Comparison of ENCODE assay signal across 14 cellular contexts in the genomic region with DNA sequence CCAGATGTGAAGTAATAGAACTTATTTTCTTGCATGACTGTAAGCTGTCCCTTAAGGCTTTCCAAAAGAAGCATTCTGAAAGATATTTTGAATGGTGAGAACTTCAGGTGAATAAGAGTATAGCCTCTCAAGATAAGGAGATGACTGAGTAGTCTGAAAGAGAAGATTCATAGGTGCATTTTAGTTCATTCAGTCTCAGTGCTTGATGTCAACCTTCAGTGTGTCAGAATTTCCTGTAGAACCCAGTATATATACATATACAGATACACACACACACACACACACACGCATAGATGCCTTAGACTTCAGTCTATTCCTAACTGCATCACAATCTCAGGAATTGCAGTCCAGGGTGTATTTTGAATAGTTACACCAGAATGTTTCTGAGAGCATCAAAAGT. TPM values are rescaled to one million over a fixed set of nuclear protein-coding genes. Genes with fewer than 3 reads are reported as not detected.
DNase-seq lines count a peak whose midpoint lies in the region; ATAC-seq and TF ChIP-seq lines count a peak whose summit lies in the region.
"Had no signal": no experiment of that assay in that cellular context is flagged by ENCODE, and none has a peak within 500 bp of the region (broad histone marks: within the 10 kb centered on the region; RNA-seq: fewer than 3 reads in every experiment).

No MANE protein-coding gene starts in this region.

- peaks cover 73% of the 10 kb centered on the region for H3K36me3 Mint-ChIP-seq in activated CD4-positive, alpha-beta memory T cell treated with anti-CD3 and anti-CD28 coated beads for 36 hours
- H3K36me3 Mint-ChIP-seq in activated CD4-positive, alpha-beta memory T cell treated with anti-CD3 and anti-CD28 coated beads, Interleukin-2, amount 10 ng/mL, durations not matched to agents 7 days and 5 days (ENCODE audit: low read depth), result peaks cover 56% of the 10 kb centered on the region
- H3K36me3 Mint-ChIP-seq in activated naive CD4-positive, alpha-beta T cell treated with anti-CD3 and anti-CD28 coated beads, Interleukin-2, amount 10 ng/mL, durations not matched to agents 7 days and 5 days, result peaks cover 56% of the 10 kb centered on the region
- peaks cover 93% of the 10 kb centered on the region for H3K36me3 Mint-ChIP-seq in CD4-positive, alpha-beta T cell (ENCODE audit: low read depth)
- peaks cover 73% of the 10 kb centered on the region for H3K36me3 Mint-ChIP-seq in activated T-helper 1 cell treated with anti-CD3 and anti-CD28 coated beads, Interleukin-12 subunit alpha, Interleukin-12 subunit beta, Interleukin-2, Interleukin-4 antibody, amounts not matched to agents 30 ng/mL and 10 ng/mL and 1 ng/mL, durations not matched to agents 14 hours and 24 hours and 36 hours (ENCODE audit: low read depth)

- no peak overlapping the region for H3K4me3 Mint-ChIP-seq in activated CD4-positive, alpha-beta memory T cell treated with anti-CD3 and anti-CD28 coated beads for 36 hours
- H3K4me3 Mint-ChIP-seq in activated CD4-positive, alpha-beta memory T cell treated with anti-CD3 and anti-CD28 coated beads, Interleukin-2, amount 10 ng/mL, durations not matched to agents 7 days and 5 days, result no peak overlapping the region
- H3K4me3 Mint-ChIP-seq in activated naive CD4-positive, alpha-beta T cell treated with anti-CD3 and anti-CD28 coated beads, Interleukin-2, amount 10 ng/mL, durations not matched to agents 7 days and 5 days, result no peak overlapping the region
- no peak overlapping the region for H3K4me3 Mint-ChIP-seq in CD4-positive, alpha-beta T cell
- H3K4me3 Mint-ChIP-seq in activated T-helper 1 cell treated with anti-CD3 and anti-CD28 coated beads, Interleukin-12 subunit alpha, Interleukin-12 subunit beta, Interleukin-2, Interleukin-4 antibody, amounts not matched to agents 30 ng/mL and 10 ng/mL and 1 ng/mL, durations not matched to agents 14 hours and 24 hours and 36 hours, result no peak overlapping the region

- peak overlapping the region; percentile 78 for H3K27ac Mint-ChIP-seq in activated CD4-positive, alpha-beta memory T cell treated with anti-CD3 and anti-CD28 coated beads for 36 hours
- H3K27ac Mint-ChIP-seq in activated CD4-positive, alpha-beta memory T cell treated with anti-CD3 and anti-CD28 coated beads, Interleukin-2, amount 10 ng/mL, durations not matched to agents 7 days and 5 days, result no peak overlapping the region
- H3K27ac Mint-ChIP-seq in activated naive CD4-positive, alpha-beta T cell treated with anti-CD3 and anti-CD28 coated beads, Interleukin-2, amount 10 ng/mL, durations not matched to agents 7 days and 5 days, result peak overlapping the region; percentile 35
- H3K27ac Mint-ChIP-seq in CD4-positive, alpha-beta T cell, result peak overlapping the region; percentile 42
- H3K27ac Mint-ChIP-seq in activated T-helper 1 cell treated with anti-CD3 and anti-CD28 coated beads, Interleukin-12 subunit alpha, Interleukin-12 subunit beta, Interleukin-2, Interleukin-4 antibody, amounts not matched to agents 30 ng/mL and 10 ng/mL and 1 ng/mL, durations not matched to agents 14 hours and 24 hours and 36 hours, result peak overlapping the region; percentile 37
- H3K27ac Mint-ChIP-seq: CD4-positive, CD25-positive, alpha-beta regulatory T cell had no signal

- CTCF ChIA-PET in activated CD4-positive, alpha-beta memory T cell treated with anti-CD3 and anti-CD28 coated beads for 36 hours (lab: Charles Lee), result no interaction called here
- CTCF ChIA-PET in activated CD4-positive, alpha-beta memory T cell treated with anti-CD3 and anti-CD28 coated beads, Interleukin-2, amount 10 ng/mL, durations not matched to agents 7 days and 5 days (lab: Charles Lee), result interaction anchor here (0.9 kb wide), 1 partner anchor 205 kb away, joined by 3 read pairs; a partner anchor contains a TSS
- CTCF ChIA-PET in activated naive CD4-positive, alpha-beta T cell treated with anti-CD3 and anti-CD28 coated beads, Interleukin-2, amount 10 ng/mL, durations not matched to agents 7 days and 5 days (lab: Charles Lee), result no interaction called here
- CTCF ChIA-PET in CD4-positive, alpha-beta T cell (lab: Charles Lee), result no interaction called here

- no peak overlapping the region for H3K27ac ChIP-seq in CD4-positive, alpha-beta T cell (ENCODE audit: low read depth, low read length)
- H3K27ac ChIP-seq: BLaER1 treated with 17β-estradiol and CSF1 and Interleukin-3, amounts not matched to agents 10 nM and 100 nM had no signal

- H3K4me1 Mint-ChIP-seq in activated CD4-positive, alpha-beta memory T cell treated with anti-CD3 and anti-CD28 coated beads for 36 hours (ENCODE audit: low read depth), result peaks cover 76% of the 10 kb centered on the region
- H3K4me1 Mint-ChIP-seq in activated CD4-positive, alpha-beta memory T cell treated with anti-CD3 and anti-CD28 coated beads, Interleukin-2, amount 10 ng/mL, durations not matched to agents 7 days and 5 days, result peaks cover 24% of the 10 kb centered on the region
- peaks cover 20% of the 10 kb centered on the region for H3K4me1 Mint-ChIP-seq in activated naive CD4-positive, alpha-beta T cell treated with anti-CD3 and anti-CD28 coated beads, Interleukin-2, amount 10 ng/mL, durations not matched to agents 7 days and 5 days
- H3K4me1 Mint-ChIP-seq in CD4-positive, alpha-beta T cell (ENCODE audit: low read depth), result peaks cover 45% of the 10 kb centered on the region
- H3K4me1 Mint-ChIP-seq in activated T-helper 1 cell treated with anti-CD3 and anti-CD28 coated beads, Interleukin-12 subunit alpha, Interleukin-12 subunit beta, Interleukin-2, Interleukin-4 antibody, amounts not matched to agents 30 ng/mL and 10 ng/mL and 1 ng/mL, durations not matched to agents 14 hours and 24 hours and 36 hours (ENCODE audit: low read depth), result peaks cover 51% of the 10 kb centered on the region

- intact Hi-C loops in activated CD4-positive, alpha-beta memory T cell treated with anti-CD3 and anti-CD28 coated beads for 36 hours (cut with micrococcal nuclease), result no loop called here
- intact Hi-C loops in CD4-positive, alpha-beta T cell (cut with DNase I, micrococcal nuclease), result loop anchor here in 1 of 2 experiments (10.0 kb wide), 1 partner anchor 48 kb away; no protein-coding TSS in a partner anchor
- intact Hi-C loops in activated T-helper 1 cell treated with anti-CD3 and anti-CD28 coated beads, Interleukin-12 subunit alpha, Interleukin-12 subunit beta, Interleukin-2, Interleukin-4 antibody, amounts not matched to agents 30 ng/mL and 10 ng/mL and 1 ng/mL, durations not matched to agents 14 hours and 24 hours and 36 hours (cut with micrococcal nuclease), result no loop called here

- H3K9me3 Mint-ChIP-seq in activated CD4-positive, alpha-beta memory T cell treated with anti-CD3 and anti-CD28 coated beads for 36 hours, result no peaks in the 10 kb centered on the region
- no peaks in the 10 kb centered on the region for H3K9me3 Mint-ChIP-seq in activated CD4-positive, alpha-beta memory T cell treated with anti-CD3 and anti-CD28 coated beads, Interleukin-2, amount 10 ng/mL, durations not matched to agents 7 days and 5 days
- no peaks in the 10 kb centered on the region for H3K9me3 Mint-ChIP-seq in activated naive CD4-positive, alpha-beta T cell treated with anti-CD3 and anti-CD28 coated beads, Interleukin-2, amount 10 ng/mL, durations not matched to agents 7 days and 5 days
- H3K9me3 Mint-ChIP-seq in CD4-positive, alpha-beta T cell, result no peaks in the 10 kb centered on the region
- no peaks in the 10 kb centered on the region for H3K9me3 Mint-ChIP-seq in activated T-helper 1 cell treated with anti-CD3 and anti-CD28 coated beads, Interleukin-12 subunit alpha, Interleukin-12 subunit beta, Interleukin-2, Interleukin-4 antibody, amounts not matched to agents 30 ng/mL and 10 ng/mL and 1 ng/mL, durations not matched to agents 14 hours and 24 hours and 36 hours
- H3K9me3 Mint-ChIP-seq: CD4-positive, CD25-positive, alpha-beta regulatory T cell had no signal

- no peaks in the 10 kb centered on the region for H3K9me3 ChIP-seq in CD4-positive, alpha-beta T cell (ENCODE audit: control insufficient read depth, low read length)
- H3K9me3 ChIP-seq: BLaER1 treated with 17β-estradiol and CSF1 and Interleukin-3, amounts not matched to agents 10 nM and 100 nM; HAP-1 had no signal

- POLR2A ChIA-PET in activated CD4-positive, alpha-beta memory T cell treated with anti-CD3 and anti-CD28 coated beads for 36 hours (lab: Charles Lee), result interaction anchor here (10.6 kb wide), 1 partner anchor 14 kb away, joined by 209 read pairs; no protein-coding TSS in a partner anchor
- POLR2A ChIA-PET in activated CD4-positive, alpha-beta memory T cell treated with anti-CD3 and anti-CD28 coated beads, Interleukin-2, amount 10 ng/mL, durations not matched to agents 7 days and 5 days (lab: Charles Lee), result interaction anchor here (1.3 kb wide), 1 partner anchor 10 kb away, joined by 4 read pairs; no protein-coding TSS in a partner anchor
- POLR2A ChIA-PET in CD4-positive, alpha-beta T cell (lab: Charles Lee), result no interaction called here

- no peak for ATAC-seq in CD4-positive, alpha-beta T cell (ENCODE audit: poor library complexity)

- DNase-seq in activated CD4-positive, alpha-beta memory T cell treated with anti-CD3 and anti-CD28 coated beads for 36 hours, result no peak
- no peak for DNase-seq in activated CD4-positive, alpha-beta memory T cell treated with anti-CD3 and anti-CD28 coated beads, Interleukin-2, amount 10 ng/mL, durations not matched to agents 7 days and 5 days
- no peak for DNase-seq in activated naive CD4-positive, alpha-beta T cell treated with anti-CD3 and anti-CD28 coated beads, Interleukin-2, amount 10 ng/mL, durations not matched to agents 7 days and 5 days
- DNase-seq in activated naive CD4-positive, alpha-beta T cell treated with Interleukin-2 at 50 U/mL for 16 hours, result no peak
- no peak for DNase-seq in CD4-positive, alpha-beta T cell
- no peak for DNase-seq in activated T-helper 1 cell treated with anti-CD3 and anti-CD28 coated beads, Interleukin-12 subunit alpha, Interleukin-12 subunit beta, Interleukin-2, Interleukin-4 antibody, amounts not matched to agents 30 ng/mL and 10 ng/mL and 1 ng/mL, durations not matched to agents 14 hours and 24 hours and 36 hours (ENCODE audit: low spot score)
- DNase-seq in NCI-H1694 (lab: John Stamatoyannopoulos, UW), result no peak
- DNase-seq in stimulated activated CD4-positive, alpha-beta T cell treated with anti-CD3 and anti-CD28 coated beads, Interleukin-2, amount 100 ng/mL, for 48 hours, result no peak
- DNase-seq: ACHN; Calu3; CD4-positive, CD25-positive, alpha-beta regulatory T cell; DMS 273 treated with DMSO at 0.1 percent for 48 hours had no signal

- H3K27me3 ChIP-seq in CD4-positive, alpha-beta T cell (ENCODE audit: control insufficient read depth, insufficient read depth, low read length), result no peaks in the 10 kb centered on the region

- H3K27me3 Mint-ChIP-seq in activated CD4-positive, alpha-beta memory T cell treated with anti-CD3 and anti-CD28 coated beads for 36 hours, result no peaks in the 10 kb centered on the region
- H3K27me3 Mint-ChIP-seq in activated CD4-positive, alpha-beta memory T cell treated with anti-CD3 and anti-CD28 coated beads, Interleukin-2, amount 10 ng/mL, durations not matched to agents 7 days and 5 days, result no peaks in the 10 kb centered on the region
- no peaks in the 10 kb centered on the region for H3K27me3 Mint-ChIP-seq in activated naive CD4-positive, alpha-beta T cell treated with anti-CD3 and anti-CD28 coated beads, Interleukin-2, amount 10 ng/mL, durations not matched to agents 7 days and 5 days
- no peaks in the 10 kb centered on the region for H3K27me3 Mint-ChIP-seq in CD4-positive, alpha-beta T cell
- no peaks in the 10 kb centered on the region for H3K27me3 Mint-ChIP-seq in activated T-helper 1 cell treated with anti-CD3 and anti-CD28 coated beads, Interleukin-12 subunit alpha, Interleukin-12 subunit beta, Interleukin-2, Interleukin-4 antibody, amounts not matched to agents 30 ng/mL and 10 ng/mL and 1 ng/mL, durations not matched to agents 14 hours and 24 hours and 36 hours (ENCODE audit: insufficient read depth)
- H3K27me3 Mint-ChIP-seq: CD4-positive, CD25-positive, alpha-beta regulatory T cell had no signal

- no peak for TF ChIP-seq CTCF in CD4-positive, alpha-beta T cell (IDR thresholded peaks at IDR 0.05)

RNA-seq across cellular contexts. Expression of a gene that starts 7.4 kb away (rescaled TPM):
- 100 to 1,000 TPM; 143 to 155 TPM for total RNA-seq in activated CD4-positive, alpha-beta memory T cell treated with anti-CD3 and anti-CD28 coated beads for 36 hours
- total RNA-seq in activated CD4-positive, alpha-beta memory T cell treated with anti-CD3 and anti-CD28 coated beads, Interleukin-2, amount 10 ng/mL, durations not matched to agents 7 days and 5 days, result 10 to 100 TPM; 44.6 to 44.7 TPM
- total RNA-seq in CD4-positive, alpha-beta T cell, result 100 to 1,000 TPM; 143 to 146 TPM
- total RNA-seq in activated T-helper 1 cell treated with anti-CD3 and anti-CD28 coated beads, Interleukin-12 subunit alpha, Interleukin-12 subunit beta, Interleukin-2, Interleukin-4 antibody, amounts not matched to agents 30 ng/mL and 10 ng/mL and 1 ng/mL, durations not matched to agents 14 hours and 24 hours and 36 hours, result 136 and 140 TPM in 2 replicates
